ENCODE assay signal across 1 cellular context in genomic region chr20:36384022-36384619, GRCh38.
TF ChIP-seq lines count a peak whose summit lies in the region.

No MANE protein-coding gene starts in this region.

TF ChIP-seq in WTC11, 78 proteins besides CTCF, POLR2A, EP300 and RAD21 (continued from another document and continues in another):
- TF ChIP-seq ZNF512 (CRISPR knock-in tag; IDR thresholded peaks at IDR 0.05; ENCODE audit: borderline replicate concordance) (peak; percentile 98), USF1 (CRISPR knock-in tag; IDR thresholded peaks at IDR 0.05) (peak; percentile 95), GABPB1 (CRISPR knock-in tag; IDR thresholded peaks at IDR 0.05) (peak; percentile 91), GRHL2 (CRISPR knock-in tag; IDR thresholded peaks at IDR 0.05; ENCODE audit: insufficient replicate concordance, severe bottlenecking) (no peak), HMGXB4 (CRISPR knock-in tag; IDR thresholded peaks at IDR 0.05) (peak; percentile 76; the same call in 1 of the 2 replicates), ATF6 (CRISPR knock-in tag; IDR thresholded peaks at IDR 0.05) (peak; percentile 96), FOXP1 (CRISPR knock-in tag; IDR thresholded peaks at IDR 0.05; ENCODE audit: borderline replicate concordance) (peak; percentile 99), CREB1 (CRISPR knock-in tag; IDR thresholded peaks at IDR 0.05) (peak; percentile 99), RELA (CRISPR knock-in tag; IDR thresholded peaks at IDR 0.05; ENCODE audit: borderline replicate concordance) (peak; percentile 97), ZNF396 (CRISPR knock-in tag; IDR thresholded peaks at IDR 0.05; ENCODE audit: borderline replicate concordance) (peak; percentile 99), ZNF425 (CRISPR knock-in tag; conservative IDR thresholded peaks at IDR 0.05) (peak; percentile 76; the same call in 1 of the 2 replicates), ZNF263 (CRISPR knock-in tag; IDR thresholded peaks at IDR 0.05; ENCODE audit: low read depth) (peak; percentile 85), ZNF423 (CRISPR knock-in tag; IDR thresholded peaks at IDR 0.05) (peak; percentile 83), TCF7 (CRISPR knock-in tag; IDR thresholded peaks at IDR 0.05; ENCODE audit: low read depth) (peak; percentile 99), AR (CRISPR knock-in tag; IDR thresholded peaks at IDR 0.05) (peak; percentile 85; the same call in 1 of the 2 replicates), CBFB (CRISPR knock-in tag; IDR thresholded peaks at IDR 0.05; ENCODE audit: low read depth) (peak; percentile 100), ARID4B (CRISPR knock-in tag; IDR thresholded peaks at IDR 0.05; ENCODE audit: borderline replicate concordance) (peak; percentile 100), MAX (CRISPR knock-in tag; IDR thresholded peaks at IDR 0.05) (peak; percentile 97), FOXK1 (CRISPR knock-in tag; IDR thresholded peaks at IDR 0.05) (peak; percentile 99), ZNF532 (CRISPR knock-in tag; IDR thresholded peaks at IDR 0.05; ENCODE audit: borderline replicate concordance) (0 out of 2 replicates have a peak, but pooled peaks have one; percentile 85), FOXJ3 (CRISPR knock-in tag; IDR thresholded peaks at IDR 0.05; ENCODE audit: borderline replicate concordance) (peak; percentile 98), CDX4 (CRISPR knock-in tag; IDR thresholded peaks at IDR 0.05; ENCODE audit: borderline replicate concordance) (no peak), HMGA2 (CRISPR knock-in tag; IDR thresholded peaks at IDR 0.05) (no peak), OVOL2 (CRISPR knock-in tag; IDR thresholded peaks at IDR 0.05; ENCODE audit: borderline replicate concordance) (no peak), ATF1 (CRISPR knock-in tag; IDR thresholded peaks at IDR 0.05) (peak; percentile 98), FOXP4 (CRISPR knock-in tag; IDR thresholded peaks at IDR 0.05) (peak; percentile 100)
